ENCODE assay signal across 8 cellular contexts in the genomic region with DNA sequence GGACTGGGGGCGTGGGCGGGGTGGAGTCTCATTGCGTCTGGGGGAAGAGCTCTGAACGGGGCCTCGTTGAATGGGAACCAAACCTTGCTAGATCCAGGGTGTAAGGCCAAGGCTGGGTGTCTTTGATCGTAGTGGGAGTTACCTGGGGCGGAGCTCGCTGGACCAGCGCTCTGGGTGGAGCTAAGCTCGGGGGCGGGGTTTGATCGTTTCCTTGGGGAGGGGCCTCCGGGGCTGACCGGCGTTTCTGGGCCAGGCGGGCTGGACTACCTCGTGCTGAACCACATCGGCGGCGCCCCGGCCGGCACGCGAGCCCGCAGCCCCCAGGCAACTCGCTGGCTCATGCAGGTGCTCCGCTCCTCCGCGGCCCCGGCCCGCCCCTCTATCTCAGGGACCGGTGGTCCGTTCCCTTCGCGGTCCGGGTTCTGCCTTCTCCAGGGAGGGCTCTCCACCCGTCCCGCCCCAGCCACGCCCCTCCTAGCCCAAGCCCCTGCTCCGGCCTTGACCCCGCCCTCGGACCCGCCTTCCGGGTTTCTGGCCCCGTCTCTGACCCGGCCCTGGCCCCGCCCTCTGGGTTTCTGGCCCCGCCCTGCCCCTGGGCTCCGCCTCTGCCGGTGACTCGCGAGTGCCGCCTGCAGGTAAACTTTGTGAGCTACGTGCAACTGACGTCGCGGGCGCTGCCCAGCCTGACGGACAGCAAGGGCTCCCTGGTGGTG. TPM values are rescaled to one million over a fixed set of nuclear protein-coding genes. Genes with fewer than 3 reads are reported as not detected.
DNase-seq lines count a peak whose midpoint lies in the region; ATAC-seq and TF ChIP-seq lines count a peak whose summit lies in the region.

No MANE protein-coding gene starts in this region.

- H3K27me3 ChIP-seq in H7 (ENCODE audit: control insufficient read depth, insufficient read depth, low read length) (no peaks in the 10 kb centered on the region), MM.1S (replicated peaks; ENCODE audit: insufficient read depth, low read length) (peaks cover 12% of the 10 kb centered on the region), SK-N-SH (ENCODE audit: insufficient read depth) (no peaks in the 10 kb centered on the region), ovary (no peaks in the 10 kb centered on the region), thyroid gland (no peaks in the 10 kb centered on the region)

- H3K9me2 ChIP-seq in MM.1S (replicated peaks; ENCODE audit: insufficient read depth, low read length) (no peaks in the 10 kb centered on the region), SK-N-SH (no peaks in the 10 kb centered on the region)

- H3K4me3 ChIP-seq in H7 (ENCODE audit: insufficient read depth, low read depth, low read length) = peak overlapping the region; percentile 75
- peak overlapping the region; percentile 61 for H3K4me3 ChIP-seq in MM.1S (ENCODE audit: low read length)
- H3K4me3 ChIP-seq in SK-N-SH (ENCODE audit: low read depth in 2 of 2, low read length in 1 of 2) = peak overlapping the region; percentile 55 to 68
- peak overlapping the region; percentile 65 for H3K4me3 ChIP-seq in ovary
- H3K4me3 ChIP-seq in thyroid gland (replicated peaks in 1 of 3) = peak overlapping the region in 2 of 3 donors; percentile 37 to 48

- H3F3A ChIP-seq in MM.1S (ENCODE audit: insufficient read depth, low read length) = peaks cover 26% of the 10 kb centered on the region
- peaks cover 29% of the 10 kb centered on the region for H3F3A ChIP-seq in SK-N-SH (replicated peaks; ENCODE audit: insufficient read depth)

- H3K36me3 Mint-ChIP-seq in activated naive CD4-positive, alpha-beta T cell treated with anti-CD3 and anti-CD28 coated beads, Interleukin-2, amount 50 U/mL, for 72 hours = peaks cover 11 to 19% of the 10 kb centered on the region in 2 donors

- H3K4me1 ChIP-seq in MM.1S (ENCODE audit: low read length) = peaks cover 11% of the 10 kb centered on the region
- H3K4me1 ChIP-seq in SK-N-SH (ENCODE audit: control insufficient read depth in 1 of 2, insufficient read depth in 2 of 2, low read depth in 1 of 2, low read length in 1 of 2) = peaks cover 0 to 15% of the 10 kb centered on the region in 2 experiments; a peak in 1 of 4 replicates
- H3K4me1 ChIP-seq in ovary (ENCODE audit: insufficient read depth) = peaks cover 11% of the 10 kb centered on the region
- peaks cover 15 to 24% of the 10 kb centered on the region in 2 donors for H3K4me1 ChIP-seq in thyroid gland

- peak overlapping the region; percentile 77 to 94 for H3K27ac Mint-ChIP-seq in activated naive CD4-positive, alpha-beta T cell treated with anti-CD3 and anti-CD28 coated beads, Interleukin-2, amount 50 U/mL, for 72 hours

- H3K4me2 ChIP-seq in MM.1S (ENCODE audit: low read depth, low read length) (peak overlapping the region; percentile 80), SK-N-SH (peak overlapping the region; percentile 85)

- H3K27ac ChIP-seq in MM.1S (ENCODE audit: low read length) = peak overlapping the region; percentile 61; the same call in 1 of the 2 replicates
- H3K27ac ChIP-seq in SK-N-SH (ENCODE audit: low read depth in 2 of 2, low read length in 1 of 2) = peak overlapping the region; percentile 52 to 72; a peak in 2 of 4 replicates
- H3K27ac ChIP-seq in ovary = peak overlapping the region; percentile 35 to 81
- H3K27ac ChIP-seq in thyroid gland = peak overlapping the region; percentile 7 to 76 (median 58)

- TF ChIP-seq EP300 in SK-N-SH (IDR thresholded peaks at IDR 0.05; ENCODE audit: borderline replicate concordance in 1 of 2, low read depth in 1 of 2, low read length in 1 of 2) (no peak), ovary (IDR thresholded peaks at IDR 0.05) (no peak)

- H3K36me3 ChIP-seq in H7 (replicated peaks; ENCODE audit: control insufficient read depth, insufficient read depth, low read length) = peaks cover 2% of the 10 kb centered on the region
- peaks cover under 1% of the 10 kb centered on the region; the same call in 1 of the 2 replicates for H3K36me3 ChIP-seq in MM.1S (replicated peaks; ENCODE audit: insufficient read depth, low read length)
- H3K36me3 ChIP-seq in SK-N-SH (replicated peaks in 1 of 2; ENCODE audit: control insufficient read depth in 1 of 2, insufficient read depth in 2 of 2, low read length in 1 of 2) = peaks cover 0 to 2% of the 10 kb centered on the region in 2 experiments
- no peaks in the 10 kb centered on the region for H3K36me3 ChIP-seq in ovary
- H3K36me3 ChIP-seq in thyroid gland = peaks cover under 1% of the 10 kb centered on the region in 2 donors

- H3K9ac ChIP-seq in MM.1S (ENCODE audit: low read length) (peak overlapping the region; percentile 67), SK-N-SH (peak overlapping the region; percentile 57; the same call in 1 of the 2 replicates)

- CTCF ChIA-PET in SK-N-SH (lab: Yijun Ruan, JAX) = interaction anchor here (0.6 to 1.9 kb wide), 14 partner anchors 10 to 218 kb away, joined by 3 to 14 read pairs (median 3); a partner anchor contains a TSS

- peaks cover 18% of the 10 kb centered on the region for H3K79me2 ChIP-seq in MM.1S (ENCODE audit: low read length)
- peaks cover 17% of the 10 kb centered on the region for H3K79me2 ChIP-seq in SK-N-SH (ENCODE audit: insufficient read depth)

- 13% methylated on average over 9 of the region's 59 CpGs for WGBS in SK-N-SH (ENCODE audit: low lambda C conversion rate)
- WGBS in ovary, 3 donors = 1% methylated on average over 31 to 59 of the region's 59 CpGs
- WGBS in thyroid gland, 2 donors = 1% methylated on average over 15 to 27 of the region's 59 CpGs

- TF ChIP-seq CTCF in MM.1S (IDR thresholded peaks at IDR 0.05; ENCODE audit: low read length) = peak; percentile 96
- TF ChIP-seq CTCF in SK-N-SH (IDR thresholded peaks at IDR 0.05) = peak; percentile 72
- TF ChIP-seq CTCF in ovary (IDR thresholded peaks at IDR 0.05) = peak; percentile 77 to 85 (median 84)
- peak; percentile 53 to 93 (median 67) for TF ChIP-seq CTCF in thyroid gland (IDR thresholded peaks at IDR 0.05)

- no peaks in the 10 kb centered on the region for H3K9me3 Mint-ChIP-seq in activated naive CD4-positive, alpha-beta T cell treated with anti-CD3 and anti-CD28 coated beads, Interleukin-2, amount 50 U/mL, for 72 hours

- TF ChIP-seq RAD21 in SK-N-SH (IDR thresholded peaks at IDR 0.05; ENCODE audit: low read length) = peak; percentile 52

- ATAC-seq in activated naive CD4-positive, alpha-beta T cell treated with anti-CD3 and anti-CD28 coated beads, Interleukin-2, amount 50 U/mL, for 72 hours = peak; percentile 58 to 74
- ATAC-seq in Right ventricle myocardium superior (ENCODE audit: poor library complexity) = peak; percentile 82

- intact Hi-C loops in Right ventricle myocardium superior (cut with DNase I) = no loop called here
- intact Hi-C loops in ovary (cut with DNase I) = loop anchor here in 1 of 4 donors (10.0 kb wide), 1 partner anchor 62 kb away; a partner anchor contains a TSS
- intact Hi-C loops in thyroid gland (cut with DNase I) = no loop called here

- H4K20me1 ChIP-seq in MM.1S (ENCODE audit: insufficient read depth, low read length) (peaks cover 10% of the 10 kb centered on the region), SK-N-SH (ENCODE audit: insufficient read depth) (peaks cover 17% of the 10 kb centered on the region)

- POLR2A ChIA-PET in SK-N-SH (lab: Yijun Ruan, JAX) = interaction anchor here (0.6 to 1.0 kb wide), 2 partner anchors 27 to 64 kb away, joined by 3 read pairs; a partner anchor contains a TSS

- H2AFZ ChIP-seq in MM.1S (ENCODE audit: low read length) = peak overlapping the region; percentile 85
- H2AFZ ChIP-seq in SK-N-SH (ENCODE audit: low read depth) = no peak overlapping the region

- H3K9me3 ChIP-seq in MM.1S (replicated peaks; ENCODE audit: insufficient read depth, low read length) (no peaks in the 10 kb centered on the region), SK-N-SH (no peaks in the 10 kb centered on the region), ovary (no peaks in the 10 kb centered on the region), thyroid gland (no peaks in the 10 kb centered on the region)

- TF ChIP-seq POLR2A in ovary (IDR thresholded peaks at IDR 0.05) (peak; percentile 19), thyroid gland (IDR thresholded peaks at IDR 0.05) (peak in 1 of 2 donors; percentile 12)

- DNase-seq in ELF-1 (ENCODE audit: low read depth, low spot score) = peak; percentile 96
- peak; percentile 100 for DNase-seq in H7
- peak; percentile 98 for DNase-seq in MM.1S
- peak; percentile 99 for DNase-seq in SK-N-SH
- DNase-seq in activated naive CD4-positive, alpha-beta T cell treated with anti-CD3 and anti-CD28 coated beads, Interleukin-2, amount 50 U/mL, for 72 hours (ENCODE audit: low spot score in 2 of 2) = peak; percentile 97 to 100
- DNase-seq in Right ventricle myocardium superior = peak; percentile 99
- peak; percentile 96 to 99 (median 98) for DNase-seq in ovary
- DNase-seq in thyroid gland = peak; percentile 98

RNA-seq across cellular contexts. Expression of a gene that starts 3.3 kb away (rescaled TPM):
- 1,318 and 1,675 TPM in 2 replicates for total RNA-seq in H7 (2014; rRNA removed; shearing (Covaris generic))
- polyA plus RNA-seq in SK-N-SH (2012; rRNA removed) (871 and 1,383 TPM in 2 replicates), ovary (1,000 to 10,000 TPM in 1 of 2 donors, 100 to 1,000 TPM in 1; 318 to 2,904 TPM)
- 933 and 1,018 TPM in 2 replicates for polyA plus RNA-seq in SK-N-SH (2012; cell fraction: cytosol; rRNA removed)
- 319 and 414 TPM in 2 replicates for polyA plus RNA-seq in SK-N-SH (2012; cell fraction: nucleus; rRNA removed)
- total RNA-seq in activated naive CD4-positive, alpha-beta T cell treated with anti-CD3 and anti-CD28 coated beads, Interleukin-2, amount 50 U/mL, for 72 hours = 1,000 to 10,000 TPM; 1,044 to 1,174 TPM
- total RNA-seq in Right ventricle myocardium superior (367 TPM), ovary (1,000 to 10,000 TPM; 1,413 to 2,353 (median 1,897) TPM), thyroid gland (100 to 1,000 TPM; 313 to 561 (median 386) TPM)

RNA-seq across cellular contexts. Expression of a gene that starts 6.0 kb away (rescaled TPM):
- 12.0 and 16.2 TPM in 2 replicates for total RNA-seq in H7 (2014; rRNA removed; shearing (Covaris generic))
- polyA plus RNA-seq in SK-N-SH (2012; rRNA removed) = 52.0 and 53.3 TPM in 2 replicates
- polyA plus RNA-seq in SK-N-SH (2012; cell fraction: cytosol; rRNA removed) = 35.3 and 47.9 TPM in 2 replicates
- 43.7 and 46.7 TPM in 2 replicates for polyA plus RNA-seq in SK-N-SH (2012; cell fraction: nucleus; rRNA removed)
- total RNA-seq in activated naive CD4-positive, alpha-beta T cell treated with anti-CD3 and anti-CD28 coated beads, Interleukin-2, amount 50 U/mL, for 72 hours = 1 to 10 TPM; 3.2 to 5.2 TPM
- 3.5 TPM for total RNA-seq in Right ventricle myocardium superior
- 10 to 100 TPM in 2 of 7 donors, 1 to 10 TPM in 5; 3.1 to 20.7 (median 8.5) TPM for total RNA-seq in ovary
- 10 to 100 TPM in 1 of 2 donors, 1 to 10 TPM in 1; 3.5 to 10.6 TPM for polyA plus RNA-seq in ovary
- total RNA-seq in thyroid gland = 10 to 100 TPM in 3 of 4 donors, 1 to 10 TPM in 1; 7.3 to 30.4 (median 15.8) TPM

RNA-seq across cellular contexts. Expression of a gene that starts 6.5 kb away (rescaled TPM):
- total RNA-seq in H7 (2014; rRNA removed; shearing (Covaris generic)) = 53.1 and 71.4 TPM in 2 replicates
- 112 and 116 TPM in 2 replicates for polyA plus RNA-seq in SK-N-SH (2012; rRNA removed)
- polyA plus RNA-seq in SK-N-SH (2012; cell fraction: cytosol; rRNA removed) = 56.7 and 76.6 TPM in 2 replicates
- polyA plus RNA-seq in SK-N-SH (2012; cell fraction: nucleus; rRNA removed) = 54.9 and 78.4 TPM in 2 replicates
- total RNA-seq in activated naive CD4-positive, alpha-beta T cell treated with anti-CD3 and anti-CD28 coated beads, Interleukin-2, amount 50 U/mL, for 72 hours = 10 to 100 TPM; 32.0 to 47.2 TPM
- total RNA-seq in Right ventricle myocardium superior = 165 TPM
- 10 to 100 TPM; 25.7 to 48.7 (median 44.2) TPM for total RNA-seq in ovary
- polyA plus RNA-seq in ovary = 10 to 100 TPM in 1 of 2 donors, 1 to 10 TPM in 1; 5.2 to 47.3 TPM
- total RNA-seq in thyroid gland = 10 to 100 TPM; 20.1 to 68.3 (median 47.2) TPM

RNA-seq across cellular contexts. Expression of a gene that starts 33.1 kb away (rescaled TPM):
- total RNA-seq in H7 (2014; rRNA removed; shearing (Covaris generic)) = 119 and 126 TPM in 2 replicates
- polyA plus RNA-seq in SK-N-SH (2012; rRNA removed) = 75.4 and 111 TPM in 2 replicates
- polyA plus RNA-seq in SK-N-SH (2012; cell fraction: cytosol; rRNA removed) = 49.3 and 74.2 TPM in 2 replicates
- 156 and 220 TPM in 2 replicates for polyA plus RNA-seq in SK-N-SH (2012; cell fraction: nucleus; rRNA removed)
- 100 to 1,000 TPM; 178 to 359 TPM for total RNA-seq in activated naive CD4-positive, alpha-beta T cell treated with anti-CD3 and anti-CD28 coated beads, Interleukin-2, amount 50 U/mL, for 72 hours
- total RNA-seq in Right ventricle myocardium superior = 98.8 TPM
- 10 to 100 TPM; 33.9 to 77.2 (median 56.1) TPM for total RNA-seq in ovary
- 10 to 100 TPM; 25.5 to 36.5 TPM for polyA plus RNA-seq in ovary
- 100 to 1,000 TPM in 1 of 4 donors, 10 to 100 TPM in 3; 45.0 to 100 (median 67.9) TPM for total RNA-seq in thyroid gland

RNA-seq across cellular contexts. Expression of a gene that starts 33.6 kb away (rescaled TPM):
- 0.03 TPM in 1 of 2 replicates, not detected in the other for total RNA-seq in H7 (2014; rRNA removed; shearing (Covaris generic))
- polyA plus RNA-seq in SK-N-SH (2012; rRNA removed) (not detected in 2 replicates), ovary (not detected)
- polyA plus RNA-seq in SK-N-SH (2012; cell fraction: cytosol; rRNA removed) = 0.04 TPM in 1 of 2 replicates, not detected in the other
- polyA plus RNA-seq in SK-N-SH (2012; cell fraction: nucleus; rRNA removed) = 0.04 TPM in 1 of 2 replicates, not detected in the other
- total RNA-seq in activated naive CD4-positive, alpha-beta T cell treated with anti-CD3 and anti-CD28 coated beads, Interleukin-2, amount 50 U/mL, for 72 hours = not detected
- total RNA-seq in Right ventricle myocardium superior (not detected), ovary (1 to 10 TPM in 1 of 7 donors, under 1 TPM in 1, not detected in 5; 0.67 to 4.5 TPM), thyroid gland (not detected)

Comparison
In these comparisons a context has a peak if more than half of its experiments do, and no peak if none do; other contexts are left out.
1. Peak in every context shown above with its lines: DNase-seq, ATAC-seq, H3K4me3 ChIP-seq and H3K27ac ChIP-seq.